In the genomic region with DNA sequence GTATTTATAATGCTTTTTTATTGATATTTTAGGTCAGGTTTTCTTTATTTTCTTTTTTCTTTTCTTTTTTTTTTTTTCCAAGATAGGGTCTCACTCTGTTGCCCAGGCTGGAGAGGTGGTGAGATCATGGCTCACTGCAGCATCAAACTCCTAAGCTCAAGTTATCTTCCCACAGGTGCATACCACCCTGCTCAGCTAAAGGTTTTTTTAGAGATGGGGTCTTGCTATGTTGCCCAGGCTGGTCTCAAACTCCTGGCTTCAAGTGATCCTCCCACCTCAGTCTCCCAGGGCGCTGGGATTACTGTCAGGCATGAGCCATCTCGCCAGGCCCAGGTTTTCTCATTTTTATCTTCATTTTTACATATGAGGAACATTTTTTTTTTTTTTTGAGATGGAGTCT, we compare ENCODE assay signal across 1 cellular context.
TF ChIP-seq lines count a peak whose summit lies in the region.

No MANE protein-coding gene starts in this region.

TF ChIP-seq in GM23338, 12 proteins besides CTCF, POLR2A, EP300 and RAD21:
- TF ChIP-seq REST (IDR thresholded peaks at IDR 0.05; ENCODE audit: unreplicated experiment) (no peak), NANOG (IDR thresholded peaks at IDR 0.05; ENCODE audit: borderline replicate concordance) (no peak), ZNF331 (CRISPR knock-in tag; IDR thresholded peaks at IDR 0.05; ENCODE audit: low read depth) (no peak), ZNF114 (CRISPR knock-in tag; IDR thresholded peaks at IDR 0.05) (no peak), JUNB (IDR thresholded peaks at IDR 0.05; ENCODE audit: unreplicated experiment) (no peak)
- TF ChIP-seq, protein P1, sequence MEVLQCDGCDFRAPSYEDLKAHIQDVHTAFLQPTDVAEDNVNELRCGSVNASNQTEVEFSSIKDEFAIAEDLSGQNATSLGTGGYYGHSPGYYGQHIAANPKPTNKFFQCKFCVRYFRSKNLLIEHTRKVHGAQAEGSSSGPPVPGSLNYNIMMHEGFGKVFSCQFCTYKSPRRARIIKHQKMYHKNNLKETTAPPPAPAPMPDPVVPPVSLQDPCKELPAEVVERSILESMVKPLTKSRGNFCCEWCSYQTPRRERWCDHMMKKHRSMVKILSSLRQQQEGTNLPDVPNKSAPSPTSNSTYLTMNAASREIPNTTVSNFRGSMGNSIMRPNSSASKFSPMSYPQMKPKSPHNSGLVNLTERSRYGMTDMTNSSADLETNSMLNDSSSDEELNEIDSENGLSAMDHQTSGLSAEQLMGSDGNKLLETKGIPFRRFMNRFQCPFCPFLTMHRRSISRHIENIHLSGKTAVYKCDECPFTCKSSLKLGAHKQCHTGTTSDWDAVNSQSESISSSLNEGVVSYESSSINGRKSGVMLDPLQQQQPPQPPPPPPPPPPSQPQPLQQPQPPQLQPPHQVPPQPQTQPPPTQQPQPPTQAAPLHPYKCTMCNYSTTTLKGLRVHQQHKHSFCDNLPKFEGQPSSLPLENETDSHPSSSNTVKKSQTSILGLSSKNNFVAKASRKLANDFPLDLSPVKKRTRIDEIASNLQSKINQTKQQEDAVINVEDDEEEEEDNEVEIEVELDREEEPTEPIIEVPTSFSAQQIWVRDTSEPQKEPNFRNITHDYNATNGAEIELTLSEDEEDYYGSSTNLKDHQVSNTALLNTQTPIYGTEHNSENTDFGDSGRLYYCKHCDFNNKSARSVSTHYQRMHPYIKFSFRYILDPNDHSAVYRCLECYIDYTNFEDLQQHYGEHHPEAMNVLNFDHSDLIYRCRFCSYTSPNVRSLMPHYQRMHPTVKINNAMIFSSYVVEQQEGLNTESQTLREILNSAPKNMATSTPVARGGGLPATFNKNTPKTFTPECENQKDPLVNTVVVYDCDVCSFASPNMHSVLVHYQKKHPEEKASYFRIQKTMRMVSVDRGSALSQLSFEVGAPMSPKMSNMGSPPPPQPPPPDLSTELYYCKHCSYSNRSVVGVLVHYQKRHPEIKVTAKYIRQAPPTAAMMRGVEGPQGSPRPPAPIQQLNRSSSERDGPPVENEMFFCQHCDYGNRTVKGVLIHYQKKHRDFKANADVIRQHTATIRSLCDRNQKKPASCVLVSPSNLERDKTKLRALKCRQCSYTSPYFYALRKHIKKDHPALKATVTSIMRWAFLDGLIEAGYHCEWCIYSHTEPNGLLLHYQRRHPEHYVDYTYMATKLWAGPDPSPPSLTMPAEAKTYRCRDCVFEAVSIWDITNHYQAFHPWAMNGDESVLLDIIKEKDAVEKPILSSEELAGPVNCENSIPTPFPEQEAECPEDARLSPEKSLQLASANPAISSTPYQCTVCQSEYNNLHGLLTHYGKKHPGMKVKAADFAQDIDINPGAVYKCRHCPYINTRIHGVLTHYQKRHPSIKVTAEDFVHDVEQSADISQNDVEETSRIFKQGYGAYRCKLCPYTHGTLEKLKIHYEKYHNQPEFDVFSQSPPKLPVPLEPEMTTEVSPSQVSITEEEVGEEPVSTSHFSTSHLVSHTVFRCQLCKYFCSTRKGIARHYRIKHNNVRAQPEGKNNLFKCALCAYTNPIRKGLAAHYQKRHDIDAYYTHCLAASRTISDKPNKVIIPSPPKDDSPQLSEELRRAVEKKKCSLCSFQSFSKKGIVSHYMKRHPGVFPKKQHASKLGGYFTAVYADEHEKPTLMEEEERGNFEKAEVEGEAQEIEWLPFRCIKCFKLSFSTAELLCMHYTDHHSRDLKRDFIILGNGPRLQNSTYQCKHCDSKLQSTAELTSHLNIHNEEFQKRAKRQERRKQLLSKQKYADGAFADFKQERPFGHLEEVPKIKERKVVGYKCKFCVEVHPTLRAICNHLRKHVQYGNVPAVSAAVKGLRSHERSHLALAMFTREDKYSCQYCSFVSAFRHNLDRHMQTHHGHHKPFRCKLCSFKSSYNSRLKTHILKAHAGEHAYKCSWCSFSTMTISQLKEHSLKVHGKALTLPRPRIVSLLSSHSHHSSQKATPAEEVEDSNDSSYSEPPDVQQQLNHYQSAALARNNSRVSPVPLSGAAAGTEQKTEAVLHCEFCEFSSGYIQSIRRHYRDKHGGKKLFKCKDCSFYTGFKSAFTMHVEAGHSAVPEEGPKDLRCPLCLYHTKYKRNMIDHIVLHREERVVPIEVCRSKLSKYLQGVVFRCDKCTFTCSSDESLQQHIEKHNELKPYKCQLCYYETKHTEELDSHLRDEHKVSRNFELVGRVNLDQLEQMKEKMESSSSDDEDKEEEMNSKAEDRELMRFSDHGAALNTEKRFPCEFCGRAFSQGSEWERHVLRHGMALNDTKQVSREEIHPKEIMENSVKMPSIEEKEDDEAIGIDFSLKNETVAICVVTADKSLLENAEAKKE (CRISPR knock-in tag; IDR thresholded peaks at IDR 0.05), result no peak
